ENCODE assay signal across 20 cellular contexts in the genomic region with DNA sequence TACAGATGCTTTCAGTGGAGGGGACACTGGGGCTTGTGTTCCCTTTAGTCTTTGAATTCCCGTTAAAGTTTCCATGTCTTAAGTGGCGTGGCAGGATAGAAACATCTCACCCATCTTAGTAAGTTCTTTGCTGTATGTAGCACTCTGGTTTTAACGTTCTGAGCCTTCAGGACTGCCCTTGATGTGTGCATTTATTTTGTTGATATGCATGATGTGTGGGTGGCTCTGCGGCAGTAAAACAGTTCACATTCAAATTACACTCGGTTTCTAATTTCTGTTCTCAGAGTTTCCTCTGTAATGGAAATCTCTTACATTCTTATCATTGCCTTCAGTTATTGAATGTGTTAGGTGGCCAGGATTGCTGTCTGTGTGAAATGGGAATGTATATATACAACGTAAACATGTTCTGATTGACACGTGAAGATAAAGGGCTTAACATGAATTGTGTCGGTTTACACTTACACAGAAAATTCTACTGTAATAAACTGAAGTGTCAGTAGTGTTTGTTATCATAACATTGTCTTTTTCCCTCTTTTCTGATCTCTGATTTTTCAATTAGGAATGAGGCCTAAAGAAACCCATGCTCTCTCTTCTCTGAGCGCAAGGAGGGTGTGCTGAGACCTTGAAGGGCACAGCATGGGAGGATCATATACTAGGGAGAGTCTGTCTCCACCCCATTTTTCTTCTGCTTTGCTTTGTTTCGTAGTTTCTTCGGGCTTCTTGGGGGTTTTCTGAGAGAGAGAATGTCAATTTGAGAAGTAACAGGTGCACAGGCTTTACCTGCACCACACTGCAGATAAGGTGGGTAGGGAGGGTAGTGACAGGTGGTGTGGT. TPM values are rescaled to one million over a fixed set of nuclear protein-coding genes. Genes with fewer than 3 reads are reported as not detected.
DNase-seq lines count a peak whose midpoint lies in the region; ATAC-seq and TF ChIP-seq lines count a peak whose summit lies in the region.
"Had no signal": no experiment of that assay in that cellular context is flagged by ENCODE, and none has a peak within 500 bp of the region (broad histone marks: within the 10 kb centered on the region; RNA-seq: fewer than 3 reads in every experiment).

No MANE protein-coding gene starts in this region.

- no peak for TF ChIP-seq CTCF in nephron progenitor cell (IDR thresholded peaks at IDR 0.05)

- no peak overlapping the region for H3K4me3 Mint-ChIP-seq in activated T-cell treated with anti-CD3 and anti-CD28 coated beads, Interleukin-2, amount 50 U/mL, for 24 hours
- H3K4me3 Mint-ChIP-seq in activated naive CD8-positive, alpha-beta T cell treated with anti-CD3 and anti-CD28 coated beads for 36 hours: peak overlapping the region; percentile 42
- H3K4me3 Mint-ChIP-seq in nephron progenitor cell: no peak overlapping the region
- H3K4me3 Mint-ChIP-seq: activated CD4-positive, alpha-beta T cell treated with anti-CD3 and anti-CD28 coated beads, Interleukin-2, amount 10 ng/mL, durations not matched to agents 7 days and 5 days had no signal

- H3K4me1 Mint-ChIP-seq in activated T-cell treated with anti-CD3 and anti-CD28 coated beads, Interleukin-2, amount 50 U/mL, for 24 hours (ENCODE audit: low read depth): peaks cover 67% of the 10 kb centered on the region
- peaks cover 57% of the 10 kb centered on the region for H3K4me1 Mint-ChIP-seq in activated naive CD8-positive, alpha-beta T cell treated with anti-CD3 and anti-CD28 coated beads for 36 hours
- H3K4me1 Mint-ChIP-seq in nephron progenitor cell: peaks cover 63% of the 10 kb centered on the region

- POLR2A ChIA-PET in HEK293T (lab: Yijun Ruan, JAX): no interaction called here

- no peaks in the 10 kb centered on the region for H3K9me3 Mint-ChIP-seq in activated T-cell treated with anti-CD3 and anti-CD28 coated beads, Interleukin-2, amount 50 U/mL, for 24 hours
- no peaks in the 10 kb centered on the region for H3K9me3 Mint-ChIP-seq in activated naive CD8-positive, alpha-beta T cell treated with anti-CD3 and anti-CD28 coated beads for 36 hours
- no peaks in the 10 kb centered on the region for H3K9me3 Mint-ChIP-seq in nephron progenitor cell
- H3K9me3 Mint-ChIP-seq: activated CD4-positive, alpha-beta T cell treated with anti-CD3 and anti-CD28 coated beads, Interleukin-2, amount 10 ng/mL, durations not matched to agents 7 days and 5 days; CD4-positive, alpha-beta memory T cell had no signal

- DNase-seq in activated T-cell treated with anti-CD3 and anti-CD28 coated beads, Interleukin-2, amount 50 U/mL, for 24 hours: no peak
- DNase-seq in activated T-cell treated with anti-CD3 and anti-CD28 coated beads, Interleukin-2, amount 50 U/mL, for 48 hours: no peak
- no peak for DNase-seq in HEK293T (ENCODE audit: extremely low spot score)
- no peak for DNase-seq in activated naive CD8-positive, alpha-beta T cell treated with anti-CD3 and anti-CD28 coated beads for 36 hours
- no peak for DNase-seq in nephron progenitor cell
- no peak for DNase-seq in RPMI8226
- DNase-seq in COLO829 (ENCODE audit: low spot score): no peak
- DNase-seq: activated CD4-positive, alpha-beta T cell treated with anti-CD3 and anti-CD28 coated beads, Interleukin-2, amount 10 ng/mL, durations not matched to agents 7 days and 5 days; amygdala; caudate nucleus; CD4-positive, alpha-beta memory T cell; DMS79; gastrocnemius medialis; NCI-H1930; NCI-H446; NK-92 treated with Interleukin-12 subunit alpha and Interleukin-12 subunit beta, amount 100 ng/mL, for 24 hours; nucleus accumbens; SK-N-SH had no signal

- H3K27ac Mint-ChIP-seq in activated T-cell treated with anti-CD3 and anti-CD28 coated beads, Interleukin-2, amount 50 U/mL, for 24 hours: peak overlapping the region; percentile 58
- peak overlapping the region; percentile 68 for H3K27ac Mint-ChIP-seq in activated naive CD8-positive, alpha-beta T cell treated with anti-CD3 and anti-CD28 coated beads for 36 hours
- peak overlapping the region; percentile 1 for H3K27ac Mint-ChIP-seq in nephron progenitor cell
- H3K27ac Mint-ChIP-seq: activated CD4-positive, alpha-beta T cell treated with anti-CD3 and anti-CD28 coated beads, Interleukin-2, amount 10 ng/mL, durations not matched to agents 7 days and 5 days had no signal

- CTCF ChIA-PET in HEK293T (lab: Yijun Ruan, JAX): no interaction called here

- H3K36me3 Mint-ChIP-seq in activated T-cell treated with anti-CD3 and anti-CD28 coated beads, Interleukin-2, amount 50 U/mL, for 24 hours (ENCODE audit: low read depth): no peaks in the 10 kb centered on the region
- H3K36me3 Mint-ChIP-seq in activated naive CD8-positive, alpha-beta T cell treated with anti-CD3 and anti-CD28 coated beads for 36 hours: no peaks in the 10 kb centered on the region
- H3K36me3 Mint-ChIP-seq in nephron progenitor cell (ENCODE audit: low read depth): peaks cover 10% of the 10 kb centered on the region
- H3K36me3 Mint-ChIP-seq: CD4-positive, alpha-beta memory T cell had no signal

- no peaks in the 10 kb centered on the region for H3K27me3 Mint-ChIP-seq in activated T-cell treated with anti-CD3 and anti-CD28 coated beads, Interleukin-2, amount 50 U/mL, for 24 hours
- no peaks in the 10 kb centered on the region for H3K27me3 Mint-ChIP-seq in activated naive CD8-positive, alpha-beta T cell treated with anti-CD3 and anti-CD28 coated beads for 36 hours
- peaks cover 3% of the 10 kb centered on the region for H3K27me3 Mint-ChIP-seq in nephron progenitor cell (ENCODE audit: low read depth, poor library complexity)
- H3K27me3 Mint-ChIP-seq: activated CD4-positive, alpha-beta T cell treated with anti-CD3 and anti-CD28 coated beads, Interleukin-2, amount 10 ng/mL, durations not matched to agents 7 days and 5 days had no signal

- ATAC-seq in HG03139 (IDR thresholded peaks at IDR 0.05; ENCODE audit: unreplicated experiment): no peak
- ATAC-seq: gastrocnemius medialis, left lobe of liver had no signal

TF ChIP-seq in HEK293T, 16 proteins besides CTCF, POLR2A, EP300 and RAD21:
- TF ChIP-seq BHLHE40 (IDR thresholded peaks at IDR 0.05; ENCODE audit: borderline replicate concordance): no peak
- TF ChIP-seq SP1 (IDR thresholded peaks at IDR 0.05): no peak
- no peak for TF ChIP-seq TARDBP (IDR thresholded peaks at IDR 0.05)
- peak; percentile 84 for TF ChIP-seq PKNOX1 (IDR thresholded peaks at IDR 0.05)
- TF ChIP-seq CTBP1 (IDR thresholded peaks at IDR 0.05; ENCODE audit: borderline replicate concordance): no peak
- no peak for TF ChIP-seq LEF1 (IDR thresholded peaks at IDR 0.05; ENCODE audit: borderline replicate concordance)
TF ChIP-seq in HEK293T: peak in this region for 1.

RNA-seq across cellular contexts. Expression of gene IGF1R, which starts 51.5 kb away (rescaled TPM):
- total RNA-seq in activated naive CD8-positive, alpha-beta T cell treated with anti-CD3 and anti-CD28 coated beads for 36 hours: 10 to 100 TPM; 17.7 to 18.9 TPM

Comparison
In these comparisons a context has a peak if more than half of its experiments do, and no peak if none do; other contexts are left out.
1. H3K27ac Mint-ChIP-seq: peak in every context shown above with its lines; median percentile 68 in activated naive CD8-positive, alpha-beta T cell treated with anti-CD3 and anti-CD28 coated beads for 36 hours; 58 in activated T-cell treated with anti-CD3 and anti-CD28 coated beads, Interleukin-2, amount 50 U/mL, for 24 hours; 1 in nephron progenitor cell.